Comparison of ENCODE assay signal across 8 cellular contexts in genomic region chr1:207868769-207869721, GRCh38. TPM values are rescaled to one million over a fixed set of nuclear protein-coding genes. Genes with fewer than 3 reads are reported as not detected.
A peak's percentile ranks its signal among the peaks of the same experiment; 100 is the strongest.
DNase-seq lines count a peak whose midpoint lies in the region; ATAC-seq, FAIRE-seq and TF ChIP-seq lines count a peak whose summit lies in the region.

No MANE protein-coding gene starts in this region.

- no peak for TF ChIP-seq POLR2A in GM12891 (IDR thresholded peaks at IDR 0.05; ENCODE audit: low read depth, low read length)

- H3K4me1 ChIP-seq in smooth muscle cell (ENCODE audit: low read depth) = peaks cover 3% of the 10 kb centered on the region

- H3K27ac ChIP-seq in 22Rv1 (peak overlapping the region; percentile 95), smooth muscle cell (ENCODE audit: low read depth) (no peak overlapping the region)

- TF ChIP-seq CTCF in 22Rv1 (IDR thresholded peaks at IDR 0.05) (peak; percentile 100), WI38 (IDR thresholded peaks at IDR 0.05; ENCODE audit: low read depth, low read length) (peak; percentile 58; the same call in 1 of the 2 replicates), cardiac fibroblast (IDR thresholded peaks at IDR 0.05; ENCODE audit: low read depth, low read length) (peak; percentile 44), smooth muscle cell (IDR thresholded peaks at IDR 0.05; ENCODE audit: borderline replicate concordance, insufficient read depth, poor library complexity, severe bottlenecking) (peak; percentile 71)

- peak overlapping the region; percentile 73 for H3K4me3 ChIP-seq in WI38 (ENCODE audit: low read depth, low read length)
- H3K4me3 ChIP-seq in cardiac fibroblast (replicated peaks in 1 of 2; ENCODE audit: low read depth in 2 of 2, low read length in 2 of 2) = peak overlapping the region; percentile 76 to 86
- peak overlapping the region; percentile 73 for H3K4me3 ChIP-seq in smooth muscle cell

- no peaks in the 10 kb centered on the region for H3K27me3 ChIP-seq in smooth muscle cell (ENCODE audit: low read depth)

- peak; percentile 84 for FAIRE-seq in GM12891 (lab: Jason Lieb, UNC)

- WGBS in smooth muscle cell (ENCODE audit: low lambda C conversion rate) = 8% methylated on average over 56 of the region's 87 CpGs

- DNase-seq in GM12891 (ENCODE audit: insufficient read length, low spot score) (peak; percentile 79), NCI-H1694 treated with DMSO at 0.1 percent for 48 hours (lab: John Stamatoyannopoulos, UW) (peak; percentile 54), cardiac fibroblast (ENCODE audit: low read depth in 2 of 2) (peak; percentile 74 to 80), inferior parietal cortex (ENCODE audit: extremely low spot score) (peak; percentile 85), smooth muscle cell (lab: John Stamatoyannopoulos, UW; ENCODE audit: unreplicated experiment) (peak; percentile 60)

- ATAC-seq in HG02798 (IDR thresholded peaks at IDR 0.05; ENCODE audit: poor library complexity, unreplicated experiment) = peak; percentile 76

- no peaks in the 10 kb centered on the region for H3K79me2 ChIP-seq in smooth muscle cell (ENCODE audit: low read depth)

- no peaks in the 10 kb centered on the region for H3K36me3 ChIP-seq in smooth muscle cell (ENCODE audit: low read depth)

- H4K20me1 ChIP-seq in smooth muscle cell (ENCODE audit: low read depth) = no peaks in the 10 kb centered on the region

- H3K4me2 ChIP-seq in smooth muscle cell = peak overlapping the region; percentile 94

- H3F3A ChIP-seq in smooth muscle cell (ENCODE audit: low read depth) = no peaks in the 10 kb centered on the region

- no peak overlapping the region for H3K9ac ChIP-seq in smooth muscle cell (ENCODE audit: low read depth)

- no peaks in the 10 kb centered on the region for H3K9me3 ChIP-seq in smooth muscle cell (replicated peaks; ENCODE audit: low read depth)

- H2AFZ ChIP-seq in smooth muscle cell (ENCODE audit: low read depth) = peak overlapping the region; percentile 47

TF ChIP-seq in GM12891, 5 proteins besides CTCF, POLR2A, EP300 and RAD21:
- TF ChIP-seq PAX5 (IDR thresholded peaks at IDR 0.05; ENCODE audit: insufficient read depth, low read length, severe bottlenecking) (peak; percentile 60), POLR2AphosphoS5 (IDR thresholded peaks at IDR 0.05; ENCODE audit: low read depth, low read length) (no peak), TAF1 (IDR thresholded peaks at IDR 0.05; ENCODE audit: low read depth, low read length) (no peak), POU2F2 (IDR thresholded peaks at IDR 0.05; ENCODE audit: low read depth, low read length) (0 out of 2 replicates have a peak, but pooled peaks have one; percentile 16)

RNA-seq across cellular contexts. Expression of gene CD34, which starts 41.9 kb away (rescaled TPM):
- not detected for polyA plus RNA-seq in GM12891 (2012; ENCODE audit: low read depth, missing spikeins)
- not detected in 2 replicates for total RNA-seq in smooth muscle cell
- not detected in 2 replicates for polyA plus RNA-seq in smooth muscle cell

Comparison
In these comparisons a context has a peak if more than half of its experiments do, and no peak if none do; other contexts are left out.
1. CTCF ChIP-seq: peak in every context shown above with its lines; median percentile 100 in 22Rv1; 71 in smooth muscle cell; 58 in WI38; 44 in cardiac fibroblast.